In genomic region chr1:24779199-24779598, GRCh38 we compare ENCODE assay signal across 1 cellular context.
TF ChIP-seq lines count a peak whose summit lies in the region.
"Not testable (repeated sequence)": the region's sequence is repeated elsewhere in the genome, so short reads cannot be mapped to it uniquely, and the experiment has no call there.

No MANE protein-coding gene starts in this region.

TF ChIP-seq in HepG2, 621 proteins besides CTCF, POLR2A, EP300 and RAD21:
- TF ChIP-seq NR2F1 (CRISPR knock-in tag; IDR thresholded peaks at IDR 0.05): 0 out of 4 replicates have a peak, but pooled peaks of 1 of the 2 experiments have one; percentile 35
- TF ChIP-seq, protein P1, sequence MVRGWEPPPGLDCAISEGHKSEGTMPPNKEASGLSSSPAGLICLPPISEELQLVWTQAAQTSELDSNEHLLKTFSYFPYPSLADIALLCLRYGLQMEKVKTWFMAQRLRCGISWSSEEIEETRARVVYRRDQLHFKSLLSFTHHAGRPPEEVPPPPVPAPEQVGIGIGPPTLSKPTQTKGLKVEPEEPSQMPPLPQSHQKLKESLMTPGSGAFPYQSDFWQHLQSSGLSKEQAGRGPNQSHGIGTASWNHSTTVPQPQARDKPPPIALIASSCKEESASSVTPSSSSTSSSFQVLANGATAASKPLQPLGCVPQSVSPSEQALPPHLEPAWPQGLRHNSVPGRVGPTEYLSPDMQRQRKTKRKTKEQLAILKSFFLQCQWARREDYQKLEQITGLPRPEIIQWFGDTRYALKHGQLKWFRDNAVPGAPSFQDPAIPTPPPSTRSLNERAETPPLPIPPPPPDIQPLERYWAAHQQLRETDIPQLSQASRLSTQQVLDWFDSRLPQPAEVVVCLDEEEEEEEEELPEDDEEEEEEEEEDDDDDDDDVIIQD (CRISPR knock-in tag; IDR thresholded peaks at IDR 0.05; ENCODE audit: low read depth): peak; percentile 67; the same call in 1 of the 2 replicates
- TF ChIP-seq, protein P2, sequence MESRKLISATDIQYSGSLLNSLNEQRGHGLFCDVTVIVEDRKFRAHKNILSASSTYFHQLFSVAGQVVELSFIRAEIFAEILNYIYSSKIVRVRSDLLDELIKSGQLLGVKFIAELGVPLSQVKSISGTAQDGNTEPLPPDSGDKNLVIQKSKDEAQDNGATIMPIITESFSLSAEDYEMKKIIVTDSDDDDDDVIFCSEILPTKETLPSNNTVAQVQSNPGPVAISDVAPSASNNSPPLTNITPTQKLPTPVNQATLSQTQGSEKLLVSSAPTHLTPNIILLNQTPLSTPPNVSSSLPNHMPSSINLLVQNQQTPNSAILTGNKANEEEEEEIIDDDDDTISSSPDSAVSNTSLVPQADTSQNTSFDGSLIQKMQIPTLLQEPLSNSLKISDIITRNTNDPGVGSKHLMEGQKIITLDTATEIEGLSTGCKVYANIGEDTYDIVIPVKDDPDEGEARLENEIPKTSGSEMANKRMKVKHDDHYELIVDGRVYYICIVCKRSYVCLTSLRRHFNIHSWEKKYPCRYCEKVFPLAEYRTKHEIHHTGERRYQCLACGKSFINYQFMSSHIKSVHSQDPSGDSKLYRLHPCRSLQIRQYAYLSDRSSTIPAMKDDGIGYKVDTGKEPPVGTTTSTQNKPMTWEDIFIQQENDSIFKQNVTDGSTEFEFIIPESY (CRISPR knock-in tag; IDR thresholded peaks at IDR 0.05): 0 out of 2 replicates have a peak, but pooled peaks have one; percentile 17
- peak; percentile 25; the same call in 1 of the 2 replicates for TF ChIP-seq ZMYM4 (CRISPR knock-in tag; IDR thresholded peaks at IDR 0.05)
- TF ChIP-seq NR2F6 (IDR thresholded peaks at IDR 0.05): not testable (repeated sequence)
- peak; percentile 67; the same call in 1 of the 2 replicates for TF ChIP-seq NR2F6 (CRISPR knock-in tag; IDR thresholded peaks at IDR 0.05)
- peak; percentile 41; the same call in 1 of the 2 replicates for TF ChIP-seq CEBPG (CRISPR knock-in tag; IDR thresholded peaks at IDR 0.05)
